In the genomic region with DNA sequence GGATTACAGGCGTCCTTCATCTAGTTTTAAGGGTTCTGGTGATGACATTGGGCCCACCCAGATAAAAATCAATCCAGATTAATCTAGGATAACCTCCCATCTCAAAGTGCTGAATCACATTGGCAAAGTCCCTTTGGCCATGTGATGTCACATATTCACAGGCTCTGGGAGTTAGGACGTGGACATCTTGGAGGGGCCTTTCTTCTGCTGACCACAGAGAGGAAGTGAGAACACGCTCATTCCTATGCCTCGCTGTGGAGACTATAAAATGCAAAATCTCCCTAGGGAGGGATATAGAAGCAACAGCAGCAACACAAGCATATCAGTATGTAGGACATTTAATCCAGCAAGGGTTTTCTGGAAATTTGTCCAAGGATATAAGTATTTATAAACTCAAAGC, we compare ENCODE assay signal across 29 cellular contexts.
"Had no signal": no experiment of that assay in that cellular context is flagged by ENCODE, and none has a peak within 500 bp of the region (broad histone marks: within the 10 kb centered on the region; RNA-seq: fewer than 3 reads in every experiment).

No MANE protein-coding gene starts in this region.

- H3K4me3 ChIP-seq: ascending aorta, cardiac muscle cell, colonic mucosa, dorsolateral prefrontal cortex, gastrocnemius medialis, ovary, prostate gland, skin epidermis, thyroid gland had no signal

- H3K36me3 ChIP-seq: ascending aorta, cardiac muscle cell, colonic mucosa, gastrocnemius medialis, ovary, prostate gland, thyroid gland had no signal

- ATAC-seq: gastrocnemius medialis; left colon; naive thymus-derived CD4-positive, alpha-beta T cell; sciatic nerve had no signal

- H3K27ac ChIP-seq: ascending aorta, cardiac muscle cell, colonic mucosa, dorsolateral prefrontal cortex, gastrocnemius medialis, ovary, prostate gland, skin epidermis had no signal

- H3K27me3 ChIP-seq: ascending aorta, cardiac muscle cell, colonic mucosa, dorsolateral prefrontal cortex, gastrocnemius medialis, ovary, thyroid gland had no signal

- DNase-seq: activated CD4-positive, alpha-beta memory T cell treated with anti-CD3 and anti-CD28 coated beads, Interleukin-2, amount 10 ng/mL, durations not matched to agents 7 days and 5 days; activated CD4-positive, alpha-beta T cell treated with anti-CD3 and anti-CD28 coated beads, Interleukin-2, amount 10 ng/mL, durations not matched to agents 24 days and 14 days; activated CD4-positive, CD25-positive, alpha-beta regulatory T cell treated with anti-CD3 and anti-CD28 coated beads, Interleukin-2, amount 50 U/mL, for 72 hours; activated CD8-positive, alpha-beta memory T cell treated with anti-CD3 and anti-CD28 coated beads, Interleukin-2, amount 50 U/mL, for 48 hours; activated gamma-delta T cell; activated naive CD4-positive, alpha-beta T cell treated with anti-CD3 and anti-CD28 coated beads, Interleukin-2, amount 10 ng/mL, durations not matched to agents 7 days and 5 days; activated naive CD8-positive, alpha-beta T cell treated with anti-CD3 and anti-CD28 coated beads, Interleukin-2, amount 10 ng/mL, durations not matched to agents 7 days and 5 days; activated T-cell treated with anti-CD3 and anti-CD28 coated beads, Interleukin-2, amount 50 U/mL, for 24 hours; cerebellar nuclear complex; colonic mucosa; dorsolateral prefrontal cortex; effector memory CD4-positive, alpha-beta T cell; gastrocnemius medialis; glutamatergic neuron; left colon; midbrain; naive thymus-derived CD4-positive, alpha-beta T cell; ovary; retina; stimulated activated CD4-positive, alpha-beta T cell treated with anti-CD3 and anti-CD28 coated beads, Interleukin-12 subunit alpha, Interleukin-12 subunit beta, amount 100 ng/mL, for 4 hours; stimulated activated CD4-positive, alpha-beta T cell treated with anti-CD3 and anti-CD28 coated beads, Interleukin-4, amount 100 ng/mL, for 1 hour; T-helper 9 cell; thyroid gland had no signal

- FAIRE-seq: keratinocyte had no signal

- H3K9me3 ChIP-seq: ascending aorta, colonic mucosa, gastrocnemius medialis, ovary, prostate gland, thyroid gland had no signal

- H3K4me1 ChIP-seq: colonic mucosa, gastrocnemius medialis, prostate gland had no signal
